9 cellular contexts compared by ENCODE assay signal in genomic region chr9:108813951-108814601, GRCh38. TPM values are rescaled to one million over a fixed set of nuclear protein-coding genes. Genes with fewer than 3 reads are reported as not detected.
DNase-seq lines count a peak whose midpoint lies in the region; ATAC-seq and TF ChIP-seq lines count a peak whose summit lies in the region.
"Had no signal": no experiment of that assay in that cellular context is flagged by ENCODE, and none has a peak within 500 bp of the region (broad histone marks: within the 10 kb centered on the region; RNA-seq: fewer than 3 reads in every experiment).

No MANE protein-coding gene starts in this region.

- H3K23me2 ChIP-seq in H9 (ENCODE audit: insufficient read length, low read depth, low read length, poor library complexity, severe bottlenecking) = no peaks in the 10 kb centered on the region

- no peak overlapping the region for H2AFZ ChIP-seq in H9 (ENCODE audit: low read length)

- H3K18ac ChIP-seq in H9 (ENCODE audit: insufficient read length, low read depth, low read length) = no peak overlapping the region

- H2BK12ac ChIP-seq in H9 (ENCODE audit: insufficient read length, low read depth, low read length) = no peak overlapping the region

- no peak overlapping the region; a peak in 1 of 7 replicates for H3K27ac Mint-ChIP-seq in H9

- H4K20me1 ChIP-seq in H9 (ENCODE audit: control insufficient read depth, insufficient read depth, insufficient read length) = no peaks in the 10 kb centered on the region

- no peak overlapping the region for H3K9ac ChIP-seq in H9 (ENCODE audit: extremely low read depth, insufficient read length, low read length)

- H4K8ac ChIP-seq in H9 (replicated peaks; ENCODE audit: insufficient read length, low read depth, low read length) = no peak overlapping the region

- no peak overlapping the region for H3K4ac ChIP-seq in H9 (ENCODE audit: low read depth, low read length)

- peak; percentile 91 for ATAC-seq in foreskin keratinocyte
- ATAC-seq: GM12878 had no signal

- peaks cover 13 to 29% of the 10 kb centered on the region in 2 experiments for H3K4me1 Mint-ChIP-seq in H9

- no peak overlapping the region for H2BK20ac ChIP-seq in H9 (ENCODE audit: low read depth, low read length, poor library complexity, severe bottlenecking)

- no peak overlapping the region for H3K4me3 Mint-ChIP-seq in H9

- H3K4me1 ChIP-seq in H9 (ENCODE audit: insufficient read depth, low read length) = peaks cover 3% of the 10 kb centered on the region; the same call in 1 of the 2 replicates
- peaks cover 8% of the 10 kb centered on the region for H3K4me1 ChIP-seq in foreskin keratinocyte

- H3K9me3 ChIP-seq in H9 (ENCODE audit: control insufficient read depth, low read depth, low read length) = no peaks in the 10 kb centered on the region

- H3T11ph ChIP-seq in H9 (ENCODE audit: low read length) = no peak overlapping the region

- no peaks in the 10 kb centered on the region for H3K27me3 Mint-ChIP-seq in H9 (ENCODE audit: low read depth)

- no peak overlapping the region for H2BK15ac ChIP-seq in H9 (ENCODE audit: low read depth, low read length)

- no peaks in the 10 kb centered on the region for H3K36me3 Mint-ChIP-seq in H9 (ENCODE audit: insufficient read depth in 1 of 3, low read depth in 3 of 3)

- WGBS in H9 (ENCODE audit: extremely low coverage, insufficient read length, low lambda C conversion rate) = no CpG with 5 or more reads among the region's 2 CpGs

- H3K27ac ChIP-seq in H9 (ENCODE audit: insufficient read length, low read depth, low read length) = no peak overlapping the region
- H3K27ac ChIP-seq in foreskin keratinocyte = peak overlapping the region; percentile 8

- H3K79me1 ChIP-seq in H9 (ENCODE audit: insufficient read depth, low read depth, low read length, poor library complexity, severe bottlenecking) = no peaks in the 10 kb centered on the region

- H2BK120ac ChIP-seq in H9 (ENCODE audit: low read depth, low read length, poor library complexity, severe bottlenecking) = no peak overlapping the region

- H3K9me3 Mint-ChIP-seq in H9 = no peaks in the 10 kb centered on the region; a peak in 1 of 5 replicates

- TF ChIP-seq CTCF in H9 (conservative IDR thresholded peaks at IDR 0.05) (peak; percentile 57; the same call in 2 of the 3 replicates), foreskin keratinocyte (conservative IDR thresholded peaks at IDR 0.05) (peak; percentile 97)

- no peak overlapping the region for H2AK5ac ChIP-seq in H9 (ENCODE audit: insufficient read length, low read length)

- H3K79me2 ChIP-seq in H9 (ENCODE audit: insufficient read depth, low read length) = no peaks in the 10 kb centered on the region

- no peak overlapping the region for H3K4me2 ChIP-seq in H9 (ENCODE audit: insufficient read depth, insufficient read length, low read length)

- peak; percentile 86 for DNase-seq in A172 (ENCODE audit: low spot score)
- DNase-seq in H9 = peak; percentile 29
- DNase-seq in OCI-M1 (lab: John Stamatoyannopoulos, UW) = peak; percentile 5
- peak; percentile 54 to 74 for DNase-seq in foreskin keratinocyte
- DNase-seq in superior temporal gyrus (ENCODE audit: extremely low spot score) = peak; percentile 71
- DNase-seq in cortex of kidney (lab: John Stamatoyannopoulos, UW) = no peak
- no peak for DNase-seq in activated T-cell treated with anti-CD3 and anti-CD28 coated beads for 4 hours
- no peak for DNase-seq in HuH-7 (ENCODE audit: low spot score)

- no peak overlapping the region for H4K5ac ChIP-seq in H9 (ENCODE audit: insufficient read length, low read depth, low read length)

- no peak overlapping the region for H4K91ac ChIP-seq in H9 (ENCODE audit: insufficient read length, low read depth, low read length)

- no peak overlapping the region for H3K23ac ChIP-seq in H9 (ENCODE audit: insufficient read length, low read depth, low read length)

- H3K27me3 ChIP-seq in H9 (ENCODE audit: insufficient read depth, low read length) (no peaks in the 10 kb centered on the region), foreskin keratinocyte (no peaks in the 10 kb centered on the region)

- no peak overlapping the region for H3K14ac ChIP-seq in H9 (ENCODE audit: insufficient read depth, low read length)

- H3K56ac ChIP-seq in H9 (ENCODE audit: insufficient read length, low read depth, low read length) = no peak overlapping the region

- no peak overlapping the region for H2BK5ac ChIP-seq in H9 (ENCODE audit: insufficient read length, low read length)

RNA-seq across cellular contexts. Expression of gene ACTL7B, which starts 41.7 kb away (rescaled TPM):
- not detected in 2 replicates for total RNA-seq in A172 (2014; rRNA removed; shearing (Covaris generic))
- total RNA-seq in H9 (2021) (0.09 TPM in 1 of 2 replicates, not detected in the other), foreskin keratinocyte (not detected in 2 replicates)
- polyA plus RNA-seq in foreskin keratinocyte = not detected in 2 replicates
- total RNA-seq: GM12878 had no signal
- polyA plus RNA-seq: GM12878 had no signal

RNA-seq across cellular contexts. Expression of gene ACTL7A, which starts 48.0 kb away (rescaled TPM):
- not detected in 2 replicates for total RNA-seq in A172 (2014; rRNA removed; shearing (Covaris generic))
- not detected in 2 replicates for total RNA-seq in H9 (2021)
- total RNA-seq in foreskin keratinocyte = not detected in 2 replicates
- not detected in 2 replicates for polyA plus RNA-seq in foreskin keratinocyte
- total RNA-seq: GM12878 had no signal
- polyA plus RNA-seq: GM12878 had no signal

Comparison
In these comparisons a context has a peak if more than half of its experiments do, and no peak if none do; other contexts are left out.
1. DNase-seq: peak in A172 (single experiment), H9 (single experiment), OCI-M1 (single experiment), foreskin keratinocyte (2 of 2) and superior temporal gyrus (single experiment); none in cortex of kidney (single experiment), activated T-cell treated with anti-CD3 and anti-CD28 coated beads for 4 hours (single experiment) and HuH-7 (single experiment).